Comparison of ENCODE assay signal across 8 cellular contexts in the genomic region with DNA sequence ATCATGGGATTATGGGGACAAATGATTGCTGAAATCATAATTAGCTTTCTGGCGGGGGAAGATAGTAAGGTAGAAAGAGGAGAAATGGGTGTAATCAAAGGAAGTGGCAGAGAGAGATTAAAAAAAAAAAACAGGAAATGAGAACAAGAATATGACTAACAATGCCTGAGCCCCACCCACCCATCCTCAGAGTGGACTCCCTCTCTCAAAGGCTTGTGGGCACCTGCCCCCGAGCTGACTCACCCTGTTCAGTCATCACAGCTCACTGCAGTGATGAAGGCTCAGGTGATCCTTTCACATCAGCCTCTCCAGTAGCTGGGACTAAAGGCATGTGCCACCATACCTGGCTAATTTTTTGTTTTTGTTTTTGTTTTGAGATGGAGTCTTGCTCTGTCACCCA. TPM values are rescaled to one million over a fixed set of nuclear protein-coding genes. Genes with fewer than 3 reads are reported as not detected.
DNase-seq lines count a peak whose midpoint lies in the region; ATAC-seq and TF ChIP-seq lines count a peak whose summit lies in the region.

No MANE protein-coding gene starts in this region.

- H3K27me3 ChIP-seq in left lung = no peaks in the 10 kb centered on the region

- H3K9me3 Mint-ChIP-seq in stimulated activated memory B cell treated with anti-CD40 and anti-IgM and Interleukin-4, amounts not matched to agents 10 μg/mL and 1 μg/mL and 100 μg/mL, for 72 hours = peaks cover 8% of the 10 kb centered on the region

- H3K36me3 ChIP-seq in left lung = peaks cover 0 to 4% of the 10 kb centered on the region in 2 donors

- H3K27ac ChIP-seq in left lung = peak overlapping the region in 1 of 2 donors; percentile 34

- H3K4me1 ChIP-seq in left lung = peaks cover 0 to 28% of the 10 kb centered on the region in 2 donors

- TF ChIP-seq CTCF in left lung (IDR thresholded peaks at IDR 0.05) = no peak

- H3K4me3 ChIP-seq in left lung = no peak overlapping the region

- peak overlapping the region; percentile 46 for H3K4me3 Mint-ChIP-seq in T-helper 17 cell
- H3K4me3 Mint-ChIP-seq in stimulated activated memory B cell treated with anti-CD40 and anti-IgM and Interleukin-4, amounts not matched to agents 10 μg/mL and 1 μg/mL and 100 μg/mL, for 72 hours = peak overlapping the region; percentile 41

- peak; percentile 94 for ATAC-seq in GM21447 (IDR thresholded peaks at IDR 0.05; ENCODE audit: unreplicated experiment)
- ATAC-seq in T-helper 17 cell = peak; percentile 100
- ATAC-seq in left lung = peak; percentile 87
- peak; percentile 100 for ATAC-seq in stimulated activated memory B cell treated with anti-CD40 and anti-IgM and Interleukin-4, amounts not matched to agents 10 μg/mL and 1 μg/mL and 100 μg/mL, for 72 hours

- H3K36me3 Mint-ChIP-seq in T-helper 17 cell (ENCODE audit: low read depth) = peaks cover 2% of the 10 kb centered on the region
- peaks cover 31% of the 10 kb centered on the region for H3K36me3 Mint-ChIP-seq in stimulated activated memory B cell treated with anti-CD40 and anti-IgM and Interleukin-4, amounts not matched to agents 10 μg/mL and 1 μg/mL and 100 μg/mL, for 72 hours

- H3K4me1 Mint-ChIP-seq in T-helper 17 cell = peaks cover 27% of the 10 kb centered on the region
- peaks cover 30% of the 10 kb centered on the region for H3K4me1 Mint-ChIP-seq in stimulated activated memory B cell treated with anti-CD40 and anti-IgM and Interleukin-4, amounts not matched to agents 10 μg/mL and 1 μg/mL and 100 μg/mL, for 72 hours

- H3K27ac Mint-ChIP-seq in T-helper 17 cell = peak overlapping the region; percentile 91
- H3K27ac Mint-ChIP-seq in stimulated activated memory B cell treated with anti-CD40 and anti-IgM and Interleukin-4, amounts not matched to agents 10 μg/mL and 1 μg/mL and 100 μg/mL, for 72 hours = peak overlapping the region; percentile 82

- H3K9me3 ChIP-seq in T-helper 17 cell (ENCODE audit: control insufficient read depth, low read length, poor library complexity, severe bottlenecking) (no peaks in the 10 kb centered on the region), left lung (no peaks in the 10 kb centered on the region)

- H3K27me3 Mint-ChIP-seq in T-helper 17 cell = no peaks in the 10 kb centered on the region
- no peaks in the 10 kb centered on the region for H3K27me3 Mint-ChIP-seq in stimulated activated memory B cell treated with anti-CD40 and anti-IgM and Interleukin-4, amounts not matched to agents 10 μg/mL and 1 μg/mL and 100 μg/mL, for 72 hours

- DNase-seq in DMS153 treated with DMSO at 0.1 percent for 48 hours (lab: John Stamatoyannopoulos, UW; ENCODE audit: unreplicated experiment) = peak; percentile 14
- DNase-seq in HPDE6-E6E7 (ENCODE audit: extremely low spot score) = peak; percentile 64
- peak; percentile 65 to 84 (median 70) for DNase-seq in T-helper 17 cell
- DNase-seq in amniotic epithelial cell (ENCODE audit: low read depth) = peak; percentile 92
- DNase-seq in left lung = peak; percentile 77 to 83
- no peak for DNase-seq in pons (ENCODE audit: low spot score)

- intact Hi-C loops in left lung (cut with DNase I) = no loop called here

RNA-seq across cellular contexts. Expression of gene TPT1, which starts 26.4 kb away (rescaled TPM):
- total RNA-seq in T-helper 17 cell (1,000 to 10,000 TPM; 7,650 to 7,799 TPM), left lung (1,000 to 10,000 TPM; 3,460 to 5,041 TPM)

RNA-seq across cellular contexts. Expression of gene SLC25A30, which starts 50.8 kb away (rescaled TPM):
- total RNA-seq in T-helper 17 cell (10 to 100 TPM; 15.2 to 22.3 TPM), left lung (10 to 100 TPM; 20.9 to 25.1 TPM)
